1 cellular context compared by ENCODE assay signal in the genomic region with DNA sequence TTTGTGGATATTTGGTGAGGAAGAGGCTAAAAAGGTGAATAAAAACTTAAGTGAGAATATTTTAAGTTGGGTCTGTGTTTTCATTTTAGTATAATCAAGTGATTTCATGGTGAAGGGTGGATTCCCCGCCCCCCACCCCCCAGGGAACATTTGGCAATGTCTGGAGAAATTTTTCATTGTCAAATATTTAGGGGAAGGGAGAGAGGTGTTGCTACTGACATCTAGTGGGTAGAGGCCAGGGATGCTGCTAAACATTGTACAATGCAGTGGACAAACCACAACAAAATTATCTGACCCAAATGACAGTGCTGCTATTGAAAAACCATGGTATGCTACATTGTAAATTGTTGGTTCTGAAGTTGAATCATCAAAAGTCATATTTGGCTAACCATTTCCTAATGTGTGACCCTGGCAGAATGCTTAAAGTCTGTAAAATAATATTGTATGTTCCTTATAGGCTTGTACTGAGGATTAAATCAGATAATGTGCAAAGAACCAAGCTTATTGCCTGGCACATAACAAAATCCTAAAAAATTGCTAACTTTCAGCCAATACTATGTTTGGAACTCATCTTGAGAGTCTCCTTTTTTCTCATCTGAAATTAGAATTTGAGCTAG.
TF ChIP-seq lines count a peak whose summit lies in the region.

No MANE protein-coding gene starts in this region.

TF ChIP-seq in GM23338, 12 proteins besides CTCF, POLR2A, EP300 and RAD21:
- TF ChIP-seq CREB1 (CRISPR knock-in tag; IDR thresholded peaks at IDR 0.05; ENCODE audit: low read depth) (no peak), ZNF331 (CRISPR knock-in tag; IDR thresholded peaks at IDR 0.05; ENCODE audit: low read depth) (no peak), ZNF114 (CRISPR knock-in tag; IDR thresholded peaks at IDR 0.05) (no peak), POLR2AphosphoS5 (IDR thresholded peaks at IDR 0.05; ENCODE audit: low read depth) (no peak), EZH2 (IDR thresholded peaks at IDR 0.05; ENCODE audit: low read depth, unreplicated experiment) (no peak), JUNB (IDR thresholded peaks at IDR 0.05; ENCODE audit: unreplicated experiment) (no peak), STAT1 (IDR thresholded peaks at IDR 0.05; ENCODE audit: unreplicated experiment) (no peak), NANOG (IDR thresholded peaks at IDR 0.05; ENCODE audit: borderline replicate concordance) (no peak), EZH2phosphoT487 (IDR thresholded peaks at IDR 0.05; ENCODE audit: unreplicated experiment) (no peak)
- TF ChIP-seq, protein P1, sequence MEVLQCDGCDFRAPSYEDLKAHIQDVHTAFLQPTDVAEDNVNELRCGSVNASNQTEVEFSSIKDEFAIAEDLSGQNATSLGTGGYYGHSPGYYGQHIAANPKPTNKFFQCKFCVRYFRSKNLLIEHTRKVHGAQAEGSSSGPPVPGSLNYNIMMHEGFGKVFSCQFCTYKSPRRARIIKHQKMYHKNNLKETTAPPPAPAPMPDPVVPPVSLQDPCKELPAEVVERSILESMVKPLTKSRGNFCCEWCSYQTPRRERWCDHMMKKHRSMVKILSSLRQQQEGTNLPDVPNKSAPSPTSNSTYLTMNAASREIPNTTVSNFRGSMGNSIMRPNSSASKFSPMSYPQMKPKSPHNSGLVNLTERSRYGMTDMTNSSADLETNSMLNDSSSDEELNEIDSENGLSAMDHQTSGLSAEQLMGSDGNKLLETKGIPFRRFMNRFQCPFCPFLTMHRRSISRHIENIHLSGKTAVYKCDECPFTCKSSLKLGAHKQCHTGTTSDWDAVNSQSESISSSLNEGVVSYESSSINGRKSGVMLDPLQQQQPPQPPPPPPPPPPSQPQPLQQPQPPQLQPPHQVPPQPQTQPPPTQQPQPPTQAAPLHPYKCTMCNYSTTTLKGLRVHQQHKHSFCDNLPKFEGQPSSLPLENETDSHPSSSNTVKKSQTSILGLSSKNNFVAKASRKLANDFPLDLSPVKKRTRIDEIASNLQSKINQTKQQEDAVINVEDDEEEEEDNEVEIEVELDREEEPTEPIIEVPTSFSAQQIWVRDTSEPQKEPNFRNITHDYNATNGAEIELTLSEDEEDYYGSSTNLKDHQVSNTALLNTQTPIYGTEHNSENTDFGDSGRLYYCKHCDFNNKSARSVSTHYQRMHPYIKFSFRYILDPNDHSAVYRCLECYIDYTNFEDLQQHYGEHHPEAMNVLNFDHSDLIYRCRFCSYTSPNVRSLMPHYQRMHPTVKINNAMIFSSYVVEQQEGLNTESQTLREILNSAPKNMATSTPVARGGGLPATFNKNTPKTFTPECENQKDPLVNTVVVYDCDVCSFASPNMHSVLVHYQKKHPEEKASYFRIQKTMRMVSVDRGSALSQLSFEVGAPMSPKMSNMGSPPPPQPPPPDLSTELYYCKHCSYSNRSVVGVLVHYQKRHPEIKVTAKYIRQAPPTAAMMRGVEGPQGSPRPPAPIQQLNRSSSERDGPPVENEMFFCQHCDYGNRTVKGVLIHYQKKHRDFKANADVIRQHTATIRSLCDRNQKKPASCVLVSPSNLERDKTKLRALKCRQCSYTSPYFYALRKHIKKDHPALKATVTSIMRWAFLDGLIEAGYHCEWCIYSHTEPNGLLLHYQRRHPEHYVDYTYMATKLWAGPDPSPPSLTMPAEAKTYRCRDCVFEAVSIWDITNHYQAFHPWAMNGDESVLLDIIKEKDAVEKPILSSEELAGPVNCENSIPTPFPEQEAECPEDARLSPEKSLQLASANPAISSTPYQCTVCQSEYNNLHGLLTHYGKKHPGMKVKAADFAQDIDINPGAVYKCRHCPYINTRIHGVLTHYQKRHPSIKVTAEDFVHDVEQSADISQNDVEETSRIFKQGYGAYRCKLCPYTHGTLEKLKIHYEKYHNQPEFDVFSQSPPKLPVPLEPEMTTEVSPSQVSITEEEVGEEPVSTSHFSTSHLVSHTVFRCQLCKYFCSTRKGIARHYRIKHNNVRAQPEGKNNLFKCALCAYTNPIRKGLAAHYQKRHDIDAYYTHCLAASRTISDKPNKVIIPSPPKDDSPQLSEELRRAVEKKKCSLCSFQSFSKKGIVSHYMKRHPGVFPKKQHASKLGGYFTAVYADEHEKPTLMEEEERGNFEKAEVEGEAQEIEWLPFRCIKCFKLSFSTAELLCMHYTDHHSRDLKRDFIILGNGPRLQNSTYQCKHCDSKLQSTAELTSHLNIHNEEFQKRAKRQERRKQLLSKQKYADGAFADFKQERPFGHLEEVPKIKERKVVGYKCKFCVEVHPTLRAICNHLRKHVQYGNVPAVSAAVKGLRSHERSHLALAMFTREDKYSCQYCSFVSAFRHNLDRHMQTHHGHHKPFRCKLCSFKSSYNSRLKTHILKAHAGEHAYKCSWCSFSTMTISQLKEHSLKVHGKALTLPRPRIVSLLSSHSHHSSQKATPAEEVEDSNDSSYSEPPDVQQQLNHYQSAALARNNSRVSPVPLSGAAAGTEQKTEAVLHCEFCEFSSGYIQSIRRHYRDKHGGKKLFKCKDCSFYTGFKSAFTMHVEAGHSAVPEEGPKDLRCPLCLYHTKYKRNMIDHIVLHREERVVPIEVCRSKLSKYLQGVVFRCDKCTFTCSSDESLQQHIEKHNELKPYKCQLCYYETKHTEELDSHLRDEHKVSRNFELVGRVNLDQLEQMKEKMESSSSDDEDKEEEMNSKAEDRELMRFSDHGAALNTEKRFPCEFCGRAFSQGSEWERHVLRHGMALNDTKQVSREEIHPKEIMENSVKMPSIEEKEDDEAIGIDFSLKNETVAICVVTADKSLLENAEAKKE (CRISPR knock-in tag; IDR thresholded peaks at IDR 0.05) = no peak
- TF ChIP-seq, protein P2, sequence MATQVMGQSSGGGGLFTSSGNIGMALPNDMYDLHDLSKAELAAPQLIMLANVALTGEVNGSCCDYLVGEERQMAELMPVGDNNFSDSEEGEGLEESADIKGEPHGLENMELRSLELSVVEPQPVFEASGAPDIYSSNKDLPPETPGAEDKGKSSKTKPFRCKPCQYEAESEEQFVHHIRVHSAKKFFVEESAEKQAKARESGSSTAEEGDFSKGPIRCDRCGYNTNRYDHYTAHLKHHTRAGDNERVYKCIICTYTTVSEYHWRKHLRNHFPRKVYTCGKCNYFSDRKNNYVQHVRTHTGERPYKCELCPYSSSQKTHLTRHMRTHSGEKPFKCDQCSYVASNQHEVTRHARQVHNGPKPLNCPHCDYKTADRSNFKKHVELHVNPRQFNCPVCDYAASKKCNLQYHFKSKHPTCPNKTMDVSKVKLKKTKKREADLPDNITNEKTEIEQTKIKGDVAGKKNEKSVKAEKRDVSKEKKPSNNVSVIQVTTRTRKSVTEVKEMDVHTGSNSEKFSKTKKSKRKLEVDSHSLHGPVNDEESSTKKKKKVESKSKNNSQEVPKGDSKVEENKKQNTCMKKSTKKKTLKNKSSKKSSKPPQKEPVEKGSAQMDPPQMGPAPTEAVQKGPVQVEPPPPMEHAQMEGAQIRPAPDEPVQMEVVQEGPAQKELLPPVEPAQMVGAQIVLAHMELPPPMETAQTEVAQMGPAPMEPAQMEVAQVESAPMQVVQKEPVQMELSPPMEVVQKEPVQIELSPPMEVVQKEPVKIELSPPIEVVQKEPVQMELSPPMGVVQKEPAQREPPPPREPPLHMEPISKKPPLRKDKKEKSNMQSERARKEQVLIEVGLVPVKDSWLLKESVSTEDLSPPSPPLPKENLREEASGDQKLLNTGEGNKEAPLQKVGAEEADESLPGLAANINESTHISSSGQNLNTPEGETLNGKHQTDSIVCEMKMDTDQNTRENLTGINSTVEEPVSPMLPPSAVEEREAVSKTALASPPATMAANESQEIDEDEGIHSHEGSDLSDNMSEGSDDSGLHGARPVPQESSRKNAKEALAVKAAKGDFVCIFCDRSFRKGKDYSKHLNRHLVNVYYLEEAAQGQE (IDR thresholded peaks at IDR 0.05; ENCODE audit: unreplicated experiment) = no peak
- TF ChIP-seq, protein P3, sequence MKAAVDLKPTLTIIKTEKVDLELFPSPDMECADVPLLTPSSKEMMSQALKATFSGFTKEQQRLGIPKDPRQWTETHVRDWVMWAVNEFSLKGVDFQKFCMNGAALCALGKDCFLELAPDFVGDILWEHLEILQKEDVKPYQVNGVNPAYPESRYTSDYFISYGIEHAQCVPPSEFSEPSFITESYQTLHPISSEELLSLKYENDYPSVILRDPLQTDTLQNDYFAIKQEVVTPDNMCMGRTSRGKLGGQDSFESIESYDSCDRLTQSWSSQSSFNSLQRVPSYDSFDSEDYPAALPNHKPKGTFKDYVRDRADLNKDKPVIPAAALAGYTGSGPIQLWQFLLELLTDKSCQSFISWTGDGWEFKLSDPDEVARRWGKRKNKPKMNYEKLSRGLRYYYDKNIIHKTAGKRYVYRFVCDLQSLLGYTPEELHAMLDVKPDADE (IDR thresholded peaks at IDR 0.05) = no peak
